In genomic region chr1:42721926-42722325, GRCh38 we compare ENCODE assay signal across 27 cellular contexts. TPM values are rescaled to one million over a fixed set of nuclear protein-coding genes. Genes with fewer than 3 reads are reported as not detected.
DNase-seq lines count a peak whose midpoint lies in the region; ATAC-seq and TF ChIP-seq lines count a peak whose summit lies in the region.
"Had no signal": no experiment of that assay in that cellular context is flagged by ENCODE, and none has a peak within 500 bp of the region (broad histone marks: within the 10 kb centered on the region; RNA-seq: fewer than 3 reads in every experiment).

No MANE protein-coding gene starts in this region.

- 91% methylated on average over 3 of the region's 3 CpGs for WGBS in prostate gland

- peaks cover 8% of the 10 kb centered on the region; the same call in 1 of the 2 replicates for H3K36me3 Mint-ChIP-seq in HFFc6 (ENCODE audit: low read depth)
- H3K36me3 Mint-ChIP-seq in WTC11 = no peaks in the 10 kb centered on the region; the same call in 1 of the 2 replicates

- TF ChIP-seq CTCF in HFFc6 (IDR thresholded peaks at IDR 0.05) (no peak), WTC11 (IDR thresholded peaks at IDR 0.05) (no peak), prostate gland (IDR thresholded peaks at IDR 0.05) (no peak), A673 (conservative IDR thresholded peaks at IDR 0.05; ENCODE audit: low read depth, low read length) (no peak), GM20000 (IDR thresholded peaks at IDR 0.05; ENCODE audit: extremely low read depth, missing control alignments) (no peak)

- TF ChIP-seq POLR2A in prostate gland (IDR thresholded peaks at IDR 0.05) = no peak

- peaks cover 6% of the 10 kb centered on the region for H3K4me1 Mint-ChIP-seq in HFFc6 (ENCODE audit: low read depth)
- H3K4me1 Mint-ChIP-seq in WTC11 = peaks cover 5% of the 10 kb centered on the region; the same call in 1 of the 2 replicates
- H3K4me1 Mint-ChIP-seq: CD14-positive monocyte; CD8-positive, alpha-beta memory T cell; H9; T-cell had no signal

- no peaks in the 10 kb centered on the region for H3K9me3 Mint-ChIP-seq in HFFc6
- no peaks in the 10 kb centered on the region for H3K9me3 Mint-ChIP-seq in WTC11
- H3K9me3 Mint-ChIP-seq: CD8-positive, alpha-beta memory T cell; T-cell had no signal

- H3K9ac ChIP-seq in BLaER1 treated with 17β-estradiol and CSF1 and Interleukin-3, amounts not matched to agents 10 nM and 100 nM = no peak overlapping the region
- H3K9ac ChIP-seq: GM23248 had no signal

- H3K27ac ChIP-seq in BLaER1 treated with 17β-estradiol and CSF1 and Interleukin-3, amounts not matched to agents 10 nM and 100 nM = no peak overlapping the region
- no peak overlapping the region for H3K27ac ChIP-seq in prostate gland
- no peak overlapping the region for H3K27ac ChIP-seq in A673 (ENCODE audit: low read depth, low read length, poor library complexity, severe bottlenecking)
- H3K27ac ChIP-seq: A549, GM23248, SJSA1 had no signal

- H3K27me3 Mint-ChIP-seq in HFFc6 (ENCODE audit: insufficient read depth) (peaks cover 2% of the 10 kb centered on the region), WTC11 (ENCODE audit: low read depth) (no peaks in the 10 kb centered on the region)
- H3K27me3 Mint-ChIP-seq: CD8-positive, alpha-beta memory T cell; T-cell had no signal

- intact Hi-C loops in prostate gland (cut with DNase I) = no loop called here
- intact Hi-C loops in A673 (cut with micrococcal nuclease; ENCODE audit: unreplicated experiment) = no loop called here

- no peak for ATAC-seq in WTC11
- ATAC-seq: A549, PC-3, T-cell had no signal

- peaks cover 10 to 36% (median 22%) of the 10 kb centered on the region in 11 experiments; a peak in 20 of 22 replicates for H3K36me3 ChIP-seq in BLaER1 treated with 17β-estradiol and CSF1 and Interleukin-3, amounts not matched to agents 10 nM and 100 nM
- H3K36me3 ChIP-seq in prostate gland (no peaks in the 10 kb centered on the region), A673 (ENCODE audit: insufficient read depth, low read length, poor library complexity, severe bottlenecking) (no peaks in the 10 kb centered on the region)
- H3K36me3 ChIP-seq: SJSA1 had no signal

- no peak for DNase-seq in HFFc6
- DNase-seq in WTC11 (ENCODE audit: low spot score) = no peak
- peak; percentile 11 for DNase-seq in iris pigment epithelial cell (ENCODE audit: low read depth)
- no peak for DNase-seq in prostate gland (ENCODE audit: low spot score)
- no peak for DNase-seq in A673 (ENCODE audit: low spot score)
- no peak for DNase-seq in GM20000 (ENCODE audit: low spot score)
- DNase-seq: Calu3; CD8-positive, alpha-beta memory T cell; DND-41; GM23248; H9; KG1; MM.1S; NCI-H1048; NCI-H1436; NCI-H187; NCI-H2081 treated with DMSO at 0.1 percent for 48 hours; NCI-H446 treated with DMSO at 0.1 percent for 48 hours; NCI-H526; NCI-H82; NK-92 treated with Interleukin-12 subunit alpha and Interleukin-12 subunit beta, amount 100 ng/mL, for 24 hours; PC-3; T-cell had no signal

- H3K27ac Mint-ChIP-seq in HFFc6 (peak overlapping the region; percentile 42; the same call in 1 of the 2 replicates), WTC11 (0 out of 2 replicates have a peak overlapping the region, but pooled peaks have one; percentile 8)
- H3K27ac Mint-ChIP-seq: CD14-positive monocyte, H9, T-cell had no signal

- no TSS peak for BruUV-seq in A673 (replicated peaks; lab: Mats Ljungman, UMichigan)

- no peak overlapping the region for H3K4me3 ChIP-seq in BLaER1 treated with 17β-estradiol and CSF1 and Interleukin-3, amounts not matched to agents 10 nM and 100 nM
- H3K4me3 ChIP-seq in prostate gland (no peak overlapping the region), A673 (ENCODE audit: low read depth, low read length, poor library complexity, severe bottlenecking) (no peak overlapping the region)
- H3K4me3 ChIP-seq: A549, GM23248, SJSA1 had no signal

- peaks cover 0 to 17% (median 10%) of the 10 kb centered on the region in 10 experiments; a peak in 10 of 20 replicates for H3K4me1 ChIP-seq in BLaER1 treated with 17β-estradiol and CSF1 and Interleukin-3, amounts not matched to agents 10 nM and 100 nM
- H3K4me1 ChIP-seq in prostate gland (replicated peaks) (no peaks in the 10 kb centered on the region), A673 (ENCODE audit: insufficient read depth, low read length, poor library complexity, severe bottlenecking) (no peaks in the 10 kb centered on the region)
- H3K4me1 ChIP-seq: A549, SJSA1 had no signal

- H3K4me3 Mint-ChIP-seq in HFFc6 (no peak overlapping the region), WTC11 (no peak overlapping the region)
- H3K4me3 Mint-ChIP-seq: CD14-positive monocyte; CD8-positive, alpha-beta memory T cell; H9; T-cell had no signal

- H4K20me1 ChIP-seq in BLaER1 treated with 17β-estradiol and CSF1 and Interleukin-3, amounts not matched to agents 10 nM and 100 nM = peaks cover 0 to 40% (median 10%) of the 10 kb centered on the region in 11 experiments; a peak in 10 of 22 replicates

- CTCF ChIA-PET in WTC11 (lab: Charles Lee) (interaction anchor here (0.6 kb wide), 1 partner anchor 35 kb away, joined by 3 read pairs; no protein-coding TSS in a partner anchor), A673 (lab: Charles Lee) (no interaction called here)

- no peaks in the 10 kb centered on the region for H3K9me3 ChIP-seq in BLaER1 treated with 17β-estradiol and CSF1 and Interleukin-3, amounts not matched to agents 10 nM and 100 nM (replicated peaks in 1 of 11)
- no peaks in the 10 kb centered on the region for H3K9me3 ChIP-seq in prostate gland
- H3K9me3 ChIP-seq in A673 (ENCODE audit: low read depth, low read length, poor library complexity, severe bottlenecking) = no peaks in the 10 kb centered on the region
- H3K9me3 ChIP-seq: A549, SJSA1 had no signal

- H3K4me2 ChIP-seq in BLaER1 treated with 17β-estradiol and CSF1 and Interleukin-3, amounts not matched to agents 10 nM and 100 nM = peak overlapping the region in 6 of 11 experiments; percentile 0 to 34 (median 26); a peak in 4 of 22 replicates
- H3K4me2 ChIP-seq: A549 had no signal

- H3K27me3 ChIP-seq in BLaER1 treated with 17β-estradiol and CSF1 and Interleukin-3, amounts not matched to agents 10 nM and 100 nM = no peaks in the 10 kb centered on the region
- H3K27me3 ChIP-seq in prostate gland (replicated peaks; ENCODE audit: insufficient read depth) (no peaks in the 10 kb centered on the region), A673 (replicated peaks; ENCODE audit: insufficient read depth, low read depth, low read length, poor library complexity) (no peaks in the 10 kb centered on the region)
- H3K27me3 ChIP-seq: SJSA1 had no signal

- POLR2A ChIA-PET in WTC11 (lab: Charles Lee) (interaction anchor here (0.6 to 0.7 kb wide), 2 partner anchors 13 to 46 kb away, joined by 3 read pairs; partner anchors contain the start of genes C1orf50 and P3H1), A673 (lab: Charles Lee; ENCODE audit: low non-redundant PET) (no interaction called here)

TF ChIP-seq in WTC11, 78 proteins besides CTCF, POLR2A, EP300 and RAD21 (continues in another document):
- TF ChIP-seq ARID4B (CRISPR knock-in tag; IDR thresholded peaks at IDR 0.05; ENCODE audit: borderline replicate concordance) (no peak), SMAD3 (CRISPR knock-in tag; IDR thresholded peaks at IDR 0.05; ENCODE audit: borderline replicate concordance) (no peak)

RNA-seq across cellular contexts. Expression of gene CLDN19, which starts 18.1 kb away (rescaled TPM):
- total RNA-seq in HFFc6 (2021; fragmentation: NEBNext Ultra II Directional; extraction: Animal tissue kit (Norgen Biotek cat#: 25700)) = not detected
- total RNA-seq in WTC11 (2021) (8.1 to 15.9 TPM (median 14.7 TPM) in 3 replicates), prostate gland (1 to 10 TPM; 1.1 to 1.5 TPM), A673 (2021) (not detected in 2 replicates)
- total RNA-seq: Calu3; CD8-positive, alpha-beta memory T cell; GM23248; PC-3; SJSA1 had no signal

RNA-seq across cellular contexts. Expression of gene YBX1, which starts 39.7 kb away (rescaled TPM):
- total RNA-seq in HFFc6 (2021; fragmentation: NEBNext Ultra II Directional; extraction: Animal tissue kit (Norgen Biotek cat#: 25700)) = 100 to 1,000 TPM; 736 to 879 (median 836) TPM
- total RNA-seq in WTC11 (2021) (1,098 to 1,172 TPM (median 1,151 TPM) in 3 replicates), prostate gland (100 to 1,000 TPM; 325 to 406 TPM), A673 (2021) (1,480 and 1,576 TPM in 2 replicates)

RNA-seq across cellular contexts. Expression of gene P3H1, which starts 44.9 kb away (rescaled TPM):
- total RNA-seq in HFFc6 (2021; fragmentation: NEBNext Ultra II Directional; extraction: Animal tissue kit (Norgen Biotek cat#: 25700)) = 100 to 1,000 TPM; 115 to 169 (median 126) TPM
- total RNA-seq in WTC11 (2021) (78.1 to 95.1 TPM (median 80.3 TPM) in 3 replicates), prostate gland (10 to 100 TPM; 21.0 to 52.1 TPM), A673 (2021) (57.8 and 64.9 TPM in 2 replicates)

RNA-seq across cellular contexts. Expression of gene C1orf50, which starts 45.1 kb away (rescaled TPM):
- 1 to 10 TPM; 4.9 to 8.8 (median 6.0) TPM for total RNA-seq in HFFc6 (2021; fragmentation: NEBNext Ultra II Directional; extraction: Animal tissue kit (Norgen Biotek cat#: 25700))
- 5.1 to 6.3 TPM (median 5.3 TPM) in 3 replicates for total RNA-seq in WTC11 (2021)
- total RNA-seq in prostate gland = 1 to 10 TPM; 3.3 to 3.6 TPM
- total RNA-seq in A673 (2021) = 13.1 and 14.7 TPM in 2 replicates
